28 cellular contexts compared by ENCODE assay signal in genomic region chr3:97425002-97425401, GRCh38.
A peak's percentile ranks its signal among the peaks of the same experiment; 100 is the strongest.
DNase-seq lines count a peak whose midpoint lies in the region; ATAC-seq and TF ChIP-seq lines count a peak whose summit lies in the region.
"Had no signal": no experiment of that assay in that cellular context is flagged by ENCODE, and none has a peak within 500 bp of the region (broad histone marks: within the 10 kb centered on the region; RNA-seq: fewer than 3 reads in every experiment).

No MANE protein-coding gene starts in this region.

- no peak overlapping the region for H3K27ac ChIP-seq in sigmoid colon
- H3K27ac ChIP-seq: 22Rv1; A549; BLaER1; BLaER1 treated with 17β-estradiol and CSF1 and Interleukin-3, amounts not matched to agents 10 nM and 100 nM; C4-2B had no signal

- 96 to 97% methylated on average over 6 of the region's 6 CpGs for WGBS in sigmoid colon, 2 donors

- no peak for TF ChIP-seq CTCF in sigmoid colon (IDR thresholded peaks at IDR 0.05)

- H3K27me3 ChIP-seq in sigmoid colon = no peaks in the 10 kb centered on the region
- H3K27me3 ChIP-seq: BE2C; BLaER1; BLaER1 treated with 17β-estradiol and CSF1 and Interleukin-3, amounts not matched to agents 10 nM and 100 nM had no signal

- no peaks in the 10 kb centered on the region for H3K4me1 ChIP-seq in sigmoid colon
- H3K4me1 ChIP-seq: A549; BE2C; BLaER1; BLaER1 treated with 17β-estradiol and CSF1 and Interleukin-3, amounts not matched to agents 10 nM and 100 nM; Caco-2 had no signal

- peak; percentile 6 for DNase-seq in left ventricle myocardium superior
- DNase-seq in Right ventricle myocardium inferior (ENCODE audit: missing footprints) = no peak
- DNase-seq in sigmoid colon = peak; percentile 52
- DNase-seq: 8988T; ACHN; AML-193; BE2C; C1 segment of cervical spinal cord; Caco-2; Calu3; CD4-positive, alpha-beta memory T cell; CD4-positive, alpha-beta T cell; CD4-positive, CD25-positive, alpha-beta regulatory T cell; CD8-positive, alpha-beta memory T cell; CD8-positive, alpha-beta T cell; COR-L47; DMS 273 treated with DMSO at 0.1 percent for 48 hours; DMS153; DMS79; DMS79 treated with DMSO at 0.1 percent for 48 hours; DND-41; EL had no signal

- TF ChIP-seq EP300 in sigmoid colon (IDR thresholded peaks at IDR 0.05) = no peak

- ATAC-seq in left ventricle myocardium superior (no peak), Right ventricle myocardium inferior (no peak), GM18502 (IDR thresholded peaks at IDR 0.05; ENCODE audit: poor library complexity, unreplicated experiment) (no peak)
- ATAC-seq: A549; CD8-positive, alpha-beta T cell had no signal

- no peaks in the 10 kb centered on the region for H3K36me3 ChIP-seq in sigmoid colon
- H3K36me3 ChIP-seq: BE2C; BLaER1; BLaER1 treated with 17β-estradiol and CSF1 and Interleukin-3, amounts not matched to agents 10 nM and 100 nM had no signal

- intact Hi-C loops in left ventricle myocardium superior (cut with micrococcal nuclease) = no loop called here
- intact Hi-C loops in Right ventricle myocardium inferior (cut with DNase I) = no loop called here
- intact Hi-C loops in sigmoid colon (cut with DNase I) = no loop called here

- H3K4me3 ChIP-seq in sigmoid colon = no peak overlapping the region
- H3K4me3 ChIP-seq: A549; BLaER1; BLaER1 treated with 17β-estradiol and CSF1 and Interleukin-3, amounts not matched to agents 10 nM and 100 nM had no signal

- TF ChIP-seq POLR2A in sigmoid colon (IDR thresholded peaks at IDR 0.05) = no peak

- no peaks in the 10 kb centered on the region for H3K9me3 ChIP-seq in sigmoid colon
- H3K9me3 ChIP-seq: A549, BE2C, BLaER1, Caco-2 had no signal
